In the genomic region with DNA sequence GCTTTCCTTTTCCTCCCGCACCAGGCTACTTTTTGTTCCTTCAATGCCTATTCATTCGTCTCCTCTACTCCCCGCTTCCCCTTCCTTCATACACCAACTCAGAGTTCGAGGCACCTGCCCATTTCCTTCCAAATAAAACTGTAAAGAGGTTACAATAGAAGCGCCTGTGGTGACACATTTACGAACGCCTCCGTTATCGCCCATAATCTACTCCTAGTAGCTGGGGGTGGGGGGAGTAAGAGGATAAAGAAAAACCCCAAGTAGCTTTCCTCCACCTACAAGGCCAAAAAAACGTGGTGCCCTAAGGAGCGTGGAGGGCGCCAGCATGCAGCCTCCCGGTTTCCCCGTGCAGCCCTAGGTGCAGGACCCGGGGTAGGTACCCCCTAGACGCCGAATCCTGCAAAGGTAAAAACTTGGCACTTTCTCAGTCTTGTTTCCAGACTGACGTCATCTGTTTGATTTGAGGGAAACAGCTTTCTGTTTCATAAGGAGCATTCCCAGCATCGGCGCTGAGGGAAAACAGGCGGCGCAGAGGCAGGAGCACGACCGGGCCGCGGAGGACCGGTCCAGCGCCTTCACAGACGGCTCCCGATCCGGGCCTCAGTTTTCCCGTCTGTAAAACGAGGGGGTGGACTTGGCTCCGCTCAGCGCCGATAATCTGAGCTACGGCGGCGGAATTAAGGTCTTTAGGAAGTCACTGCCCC, we compare ENCODE assay signal across 8 cellular contexts. TPM values are rescaled to one million over a fixed set of nuclear protein-coding genes. Genes with fewer than 3 reads are reported as not detected.
DNase-seq lines count a peak whose midpoint lies in the region; ATAC-seq and TF ChIP-seq lines count a peak whose summit lies in the region.

No MANE protein-coding gene starts in this region.

- H3K4me3 ChIP-seq in fibroblast of mammary gland (ENCODE audit: control insufficient read depth, low read depth, low read length) = peak overlapping the region; percentile 74

- DNase-seq in NCI-H2081 (lab: John Stamatoyannopoulos, UW) (peak; percentile 22 to 43), NCI-H2081 treated with DMSO at 0.1 percent for 48 hours (lab: John Stamatoyannopoulos, UW) (no peak), NCI-H510A treated with DMSO at 0.1 percent for 48 hours (lab: John Stamatoyannopoulos, UW) (peak; percentile 25), fibroblast of mammary gland (ENCODE audit: low read depth) (peak; percentile 48), nephron progenitor cell (peak; percentile 28), type B pancreatic cell (ENCODE audit: extremely low spot score, unreplicated experiment) (no peak)
- DNase-seq in activated T-cell treated with anti-CD3 and anti-CD28 coated beads, Interleukin-2, amount 50 U/mL, for 4 hours = peak; percentile 41

- H3K27me3 Mint-ChIP-seq in activated T-cell treated with anti-CD3 and anti-CD28 coated beads, Interleukin-2, amount 50 U/mL, for 4 hours (ENCODE audit: low read depth) = no peaks in the 10 kb centered on the region
- H3K27me3 Mint-ChIP-seq in nephron progenitor cell (ENCODE audit: low read depth, poor library complexity) (no peaks in the 10 kb centered on the region), type B pancreatic cell (no peaks in the 10 kb centered on the region)

- TF ChIP-seq CTCF in fibroblast of mammary gland (conservative IDR thresholded peaks at IDR 0.05; ENCODE audit: control insufficient read depth, insufficient read depth, low read depth, low read length) (no peak), nephron progenitor cell (IDR thresholded peaks at IDR 0.05) (no peak), type B pancreatic cell (conservative IDR thresholded peaks at IDR 0.05) (no peak)

- no peaks in the 10 kb centered on the region for H3K9me3 Mint-ChIP-seq in activated T-cell treated with anti-CD3 and anti-CD28 coated beads, Interleukin-2, amount 50 U/mL, for 4 hours
- H3K9me3 Mint-ChIP-seq in nephron progenitor cell (peaks cover 4% of the 10 kb centered on the region), type B pancreatic cell (no peaks in the 10 kb centered on the region)

- H3K4me1 Mint-ChIP-seq in activated T-cell treated with anti-CD3 and anti-CD28 coated beads, Interleukin-2, amount 50 U/mL, for 4 hours (ENCODE audit: low read depth) = peaks cover 27% of the 10 kb centered on the region
- H3K4me1 Mint-ChIP-seq in nephron progenitor cell (peaks cover 33% of the 10 kb centered on the region), type B pancreatic cell (ENCODE audit: unreplicated experiment) (peaks cover 16% of the 10 kb centered on the region)

- H3K27ac Mint-ChIP-seq in nephron progenitor cell (no peak overlapping the region), type B pancreatic cell (peak overlapping the region; percentile 97)

- peaks cover 19% of the 10 kb centered on the region for H3K36me3 Mint-ChIP-seq in activated T-cell treated with anti-CD3 and anti-CD28 coated beads, Interleukin-2, amount 50 U/mL, for 4 hours (ENCODE audit: insufficient read depth)
- peaks cover 11% of the 10 kb centered on the region for H3K36me3 Mint-ChIP-seq in nephron progenitor cell (ENCODE audit: low read depth)
- H3K36me3 Mint-ChIP-seq in type B pancreatic cell = peaks cover 7% of the 10 kb centered on the region

- ATAC-seq in activated T-cell treated with anti-CD3 and anti-CD28 coated beads, Interleukin-2, amount 50 U/mL, for 4 hours = peak; percentile 23 to 36
- no peak for ATAC-seq in GM21723 (IDR thresholded peaks at IDR 0.05; ENCODE audit: unreplicated experiment)

- peak overlapping the region; percentile 89 for H3K4me3 Mint-ChIP-seq in activated T-cell treated with anti-CD3 and anti-CD28 coated beads, Interleukin-2, amount 50 U/mL, for 4 hours
- H3K4me3 Mint-ChIP-seq in nephron progenitor cell (peak overlapping the region; percentile 77), type B pancreatic cell (peak overlapping the region; percentile 98)

RNA-seq across cellular contexts. Expression of gene PPA1, which starts 0.9 kb away (rescaled TPM):
- total RNA-seq in activated T-cell treated with anti-CD3 and anti-CD28 coated beads, Interleukin-2, amount 50 U/mL, for 4 hours = 100 to 1,000 TPM; 362 to 495 (median 375) TPM
- 105 and 110 TPM in 2 replicates for total RNA-seq in type B pancreatic cell (ENCODE audit: low replicate concordance)

RNA-seq across cellular contexts. Expression of gene NPFFR1, which starts 51.5 kb away (rescaled TPM):
- total RNA-seq in activated T-cell treated with anti-CD3 and anti-CD28 coated beads, Interleukin-2, amount 50 U/mL, for 4 hours = not detected
- total RNA-seq in type B pancreatic cell (ENCODE audit: low replicate concordance) = not detected in 2 replicates

Comparison
In these comparisons a context has a peak if more than half of its experiments do, and no peak if none do; other contexts are left out.
1. DNase-seq: peak in NCI-H2081 (2 of 2), NCI-H510A treated with DMSO at 0.1 percent for 48 hours (single experiment), activated T-cell treated with anti-CD3 and anti-CD28 coated beads, Interleukin-2, amount 50 U/mL, for 4 hours (single experiment), fibroblast of mammary gland (single experiment) and nephron progenitor cell (single experiment); none in NCI-H2081 treated with DMSO at 0.1 percent for 48 hours (single experiment) and type B pancreatic cell (single experiment).
2. Peak in every context shown above with its lines, with median percentiles within 50 percentile points of each other: H3K4me3 Mint-ChIP-seq.